In genomic region chr7:75534727-75535307, GRCh38 we compare ENCODE assay signal across 8 cellular contexts. TPM values are rescaled to one million over a fixed set of nuclear protein-coding genes. Genes with fewer than 3 reads are reported as not detected.
DNase-seq lines count a peak whose midpoint lies in the region; ATAC-seq and TF ChIP-seq lines count a peak whose summit lies in the region.

No MANE protein-coding gene starts in this region.

- H3K9me3 Mint-ChIP-seq in activated CD8-positive, alpha-beta T cell treated with anti-CD3 and anti-CD28 coated beads for 36 hours: no peaks in the 10 kb centered on the region
- no peaks in the 10 kb centered on the region for H3K9me3 Mint-ChIP-seq in activated CD8-positive, alpha-beta T cell treated with anti-CD3 and anti-CD28 coated beads, Interleukin-2, amount 10 ng/mL, durations not matched to agents 7 days and 5 days (ENCODE audit: insufficient read depth)
- H3K9me3 Mint-ChIP-seq in activated T-helper 2 cell treated with anti-CD3 and anti-CD28 coated beads, Interferon-gamma antibody, Interleukin-2, Interleukin-4, amounts not matched to agents 10 μg/mL and 5 μg/mL and 100 μg/mL, durations not matched to agents 14 hours and 24 hours and 36 hours: no peaks in the 10 kb centered on the region
- no peaks in the 10 kb centered on the region for H3K9me3 Mint-ChIP-seq in stimulated activated naive B cell treated with anti-CD40 and anti-IgM and Interleukin-4, amounts not matched to agents 10 μg/mL and 1 μg/mL and 100 μg/mL, for 72 hours

- H3K27me3 Mint-ChIP-seq in activated CD8-positive, alpha-beta T cell treated with anti-CD3 and anti-CD28 coated beads for 36 hours: no peaks in the 10 kb centered on the region
- H3K27me3 Mint-ChIP-seq in activated CD8-positive, alpha-beta T cell treated with anti-CD3 and anti-CD28 coated beads, Interleukin-2, amount 10 ng/mL, durations not matched to agents 7 days and 5 days (ENCODE audit: low read depth): no peaks in the 10 kb centered on the region
- H3K27me3 Mint-ChIP-seq in activated T-helper 2 cell treated with anti-CD3 and anti-CD28 coated beads, Interferon-gamma antibody, Interleukin-2, Interleukin-4, amounts not matched to agents 10 μg/mL and 5 μg/mL and 100 μg/mL, durations not matched to agents 14 hours and 24 hours and 36 hours (ENCODE audit: low read depth): no peaks in the 10 kb centered on the region
- H3K27me3 Mint-ChIP-seq in stimulated activated naive B cell treated with anti-CD40 and anti-IgM and Interleukin-4, amounts not matched to agents 10 μg/mL and 1 μg/mL and 100 μg/mL, for 72 hours: no peaks in the 10 kb centered on the region

- POLR2A ChIA-PET in activated CD8-positive, alpha-beta T cell treated with anti-CD3 and anti-CD28 coated beads for 36 hours (lab: Charles Lee): interaction anchor here (1.0 kb wide), 1 partner anchor 10 kb away, joined by 3 read pairs; no protein-coding TSS in a partner anchor
- POLR2A ChIA-PET in activated CD8-positive, alpha-beta T cell treated with anti-CD3 and anti-CD28 coated beads, Interleukin-2, amount 10 ng/mL, durations not matched to agents 7 days and 5 days (lab: Charles Lee): no interaction called here

- H3K4me1 Mint-ChIP-seq in activated CD8-positive, alpha-beta T cell treated with anti-CD3 and anti-CD28 coated beads for 36 hours (ENCODE audit: low read depth): no peaks in the 10 kb centered on the region
- H3K4me1 Mint-ChIP-seq in activated CD8-positive, alpha-beta T cell treated with anti-CD3 and anti-CD28 coated beads, Interleukin-2, amount 10 ng/mL, durations not matched to agents 7 days and 5 days (ENCODE audit: low read depth): no peaks in the 10 kb centered on the region
- H3K4me1 Mint-ChIP-seq in activated T-helper 2 cell treated with anti-CD3 and anti-CD28 coated beads, Interferon-gamma antibody, Interleukin-2, Interleukin-4, amounts not matched to agents 10 μg/mL and 5 μg/mL and 100 μg/mL, durations not matched to agents 14 hours and 24 hours and 36 hours (ENCODE audit: low read depth): peaks cover 12% of the 10 kb centered on the region
- peaks cover 5 to 10% of the 10 kb centered on the region in 2 donors for H3K4me1 Mint-ChIP-seq in stimulated activated naive B cell treated with anti-CD40 and anti-IgM and Interleukin-4, amounts not matched to agents 10 μg/mL and 1 μg/mL and 100 μg/mL, for 72 hours

- H3K4me3 Mint-ChIP-seq in activated CD8-positive, alpha-beta T cell treated with anti-CD3 and anti-CD28 coated beads for 36 hours: no peak overlapping the region
- H3K4me3 Mint-ChIP-seq in activated CD8-positive, alpha-beta T cell treated with anti-CD3 and anti-CD28 coated beads, Interleukin-2, amount 10 ng/mL, durations not matched to agents 7 days and 5 days: no peak overlapping the region
- no peak overlapping the region for H3K4me3 Mint-ChIP-seq in activated T-helper 2 cell treated with anti-CD3 and anti-CD28 coated beads, Interferon-gamma antibody, Interleukin-2, Interleukin-4, amounts not matched to agents 10 μg/mL and 5 μg/mL and 100 μg/mL, durations not matched to agents 14 hours and 24 hours and 36 hours (ENCODE audit: low read depth)
- H3K4me3 Mint-ChIP-seq in stimulated activated naive B cell treated with anti-CD40 and anti-IgM and Interleukin-4, amounts not matched to agents 10 μg/mL and 1 μg/mL and 100 μg/mL, for 72 hours: no peak overlapping the region

- CTCF ChIA-PET in activated CD8-positive, alpha-beta T cell treated with anti-CD3 and anti-CD28 coated beads for 36 hours (lab: Charles Lee): no interaction called here
- CTCF ChIA-PET in activated CD8-positive, alpha-beta T cell treated with anti-CD3 and anti-CD28 coated beads, Interleukin-2, amount 10 ng/mL, durations not matched to agents 7 days and 5 days (lab: Charles Lee): interaction anchor here (1.5 kb wide), 1 partner anchor 228 kb away, joined by 4 read pairs; no protein-coding TSS in a partner anchor

- TF ChIP-seq CTCF in activated CD8-positive, alpha-beta T cell treated with anti-CD3 and anti-CD28 coated beads for 36 hours (IDR thresholded peaks at IDR 0.05): no peak

- no peak for DNase-seq in activated CD8-positive, alpha-beta T cell treated with anti-CD3 and anti-CD28 coated beads for 36 hours
- no peak for DNase-seq in activated CD8-positive, alpha-beta T cell treated with anti-CD3 and anti-CD28 coated beads, Interleukin-2, amount 10 ng/mL, durations not matched to agents 7 days and 5 days
- DNase-seq in activated T-helper 2 cell treated with anti-CD3 and anti-CD28 coated beads, Interferon-gamma antibody, Interleukin-2, Interleukin-4, amounts not matched to agents 10 μg/mL and 5 μg/mL and 100 μg/mL, durations not matched to agents 14 hours and 24 hours and 36 hours (ENCODE audit: low spot score): no peak
- DNase-seq in stimulated activated naive B cell treated with anti-CD40 and anti-IgM and Interleukin-4, amounts not matched to agents 10 μg/mL and 1 μg/mL and 100 μg/mL, for 72 hours: no peak
- DNase-seq in activated naive CD4-positive, alpha-beta T cell (lab: John Stamatoyannopoulos, UW): no peak

- ATAC-seq in activated CD8-positive, alpha-beta T cell treated with anti-CD3 and anti-CD28 coated beads for 36 hours: peak; percentile 67
- no peak for ATAC-seq in activated CD8-positive, alpha-beta T cell treated with anti-CD3 and anti-CD28 coated beads, Interleukin-2, amount 10 ng/mL, durations not matched to agents 7 days and 5 days
- ATAC-seq in HG03342 (IDR thresholded peaks at IDR 0.05; ENCODE audit: unreplicated experiment): peak; percentile 76
- ATAC-seq in stimulated activated naive B cell treated with anti-CD40 and anti-IgM and Interleukin-4, amounts not matched to agents 10 μg/mL and 1 μg/mL and 100 μg/mL, for 72 hours (replicated peaks): peak; percentile 98 to 99
- no peak for ATAC-seq in GM18517 (IDR thresholded peaks at IDR 0.05; ENCODE audit: unreplicated experiment)
- ATAC-seq in HG03457 (IDR thresholded peaks at IDR 0.05; ENCODE audit: unreplicated experiment): no peak

- no peak overlapping the region for H3K27ac Mint-ChIP-seq in activated CD8-positive, alpha-beta T cell treated with anti-CD3 and anti-CD28 coated beads for 36 hours
- no peak overlapping the region for H3K27ac Mint-ChIP-seq in activated CD8-positive, alpha-beta T cell treated with anti-CD3 and anti-CD28 coated beads, Interleukin-2, amount 10 ng/mL, durations not matched to agents 7 days and 5 days
- peak overlapping the region; percentile 28 for H3K27ac Mint-ChIP-seq in activated T-helper 2 cell treated with anti-CD3 and anti-CD28 coated beads, Interferon-gamma antibody, Interleukin-2, Interleukin-4, amounts not matched to agents 10 μg/mL and 5 μg/mL and 100 μg/mL, durations not matched to agents 14 hours and 24 hours and 36 hours
- peak overlapping the region; percentile 34 for H3K27ac Mint-ChIP-seq in stimulated activated naive B cell treated with anti-CD40 and anti-IgM and Interleukin-4, amounts not matched to agents 10 μg/mL and 1 μg/mL and 100 μg/mL, for 72 hours

- intact Hi-C loops in activated CD8-positive, alpha-beta T cell treated with anti-CD3 and anti-CD28 coated beads for 36 hours (cut with micrococcal nuclease): no loop called here
- intact Hi-C loops in activated T-helper 2 cell treated with anti-CD3 and anti-CD28 coated beads, Interferon-gamma antibody, Interleukin-2, Interleukin-4, amounts not matched to agents 10 μg/mL and 5 μg/mL and 100 μg/mL, durations not matched to agents 14 hours and 24 hours and 36 hours (cut with micrococcal nuclease): no loop called here

- H3K36me3 Mint-ChIP-seq in activated CD8-positive, alpha-beta T cell treated with anti-CD3 and anti-CD28 coated beads for 36 hours (ENCODE audit: low read depth): no peaks in the 10 kb centered on the region
- H3K36me3 Mint-ChIP-seq in activated CD8-positive, alpha-beta T cell treated with anti-CD3 and anti-CD28 coated beads, Interleukin-2, amount 10 ng/mL, durations not matched to agents 7 days and 5 days (ENCODE audit: low read depth): no peaks in the 10 kb centered on the region
- no peaks in the 10 kb centered on the region for H3K36me3 Mint-ChIP-seq in activated T-helper 2 cell treated with anti-CD3 and anti-CD28 coated beads, Interferon-gamma antibody, Interleukin-2, Interleukin-4, amounts not matched to agents 10 μg/mL and 5 μg/mL and 100 μg/mL, durations not matched to agents 14 hours and 24 hours and 36 hours (ENCODE audit: low read depth)
- H3K36me3 Mint-ChIP-seq in stimulated activated naive B cell treated with anti-CD40 and anti-IgM and Interleukin-4, amounts not matched to agents 10 μg/mL and 1 μg/mL and 100 μg/mL, for 72 hours: peaks cover 5 to 9% of the 10 kb centered on the region in 2 donors

RNA-seq across cellular contexts. Expression of gene SPDYE5, which starts 42.7 kb away (rescaled TPM):
- total RNA-seq in activated CD8-positive, alpha-beta T cell treated with anti-CD3 and anti-CD28 coated beads for 36 hours: under 1 TPM in 1 of 2 experiments, not detected in 1; 0.18 TPM
- not detected for total RNA-seq in activated CD8-positive, alpha-beta T cell treated with anti-CD3 and anti-CD28 coated beads, Interleukin-2, amount 10 ng/mL, durations not matched to agents 7 days and 5 days
- total RNA-seq in activated T-helper 2 cell treated with anti-CD3 and anti-CD28 coated beads, Interferon-gamma antibody, Interleukin-2, Interleukin-4, amounts not matched to agents 10 μg/mL and 5 μg/mL and 100 μg/mL, durations not matched to agents 14 hours and 24 hours and 36 hours: not detected in 2 replicates

RNA-seq across cellular contexts. Expression of gene POM121C, which starts 48.7 kb away (rescaled TPM):
- 10 to 100 TPM; 81.4 to 85.5 TPM for total RNA-seq in activated CD8-positive, alpha-beta T cell treated with anti-CD3 and anti-CD28 coated beads for 36 hours
- 10 to 100 TPM; 78.2 to 82.5 TPM for total RNA-seq in activated CD8-positive, alpha-beta T cell treated with anti-CD3 and anti-CD28 coated beads, Interleukin-2, amount 10 ng/mL, durations not matched to agents 7 days and 5 days
- 87.7 and 89.2 TPM in 2 replicates for total RNA-seq in activated T-helper 2 cell treated with anti-CD3 and anti-CD28 coated beads, Interferon-gamma antibody, Interleukin-2, Interleukin-4, amounts not matched to agents 10 μg/mL and 5 μg/mL and 100 μg/mL, durations not matched to agents 14 hours and 24 hours and 36 hours

Comparison
In these comparisons a context has a peak if more than half of its experiments do, and no peak if none do; other contexts are left out.
1. ATAC-seq: peak in activated CD8-positive, alpha-beta T cell treated with anti-CD3 and anti-CD28 coated beads for 36 hours (single experiment), HG03342 (single experiment) and stimulated activated naive B cell treated with anti-CD40 and anti-IgM and Interleukin-4, amounts not matched to agents 10 μg/mL and 1 μg/mL and 100 μg/mL, for 72 hours (2 of 2); none in activated CD8-positive, alpha-beta T cell treated with anti-CD3 and anti-CD28 coated beads, Interleukin-2, amount 10 ng/mL, durations not matched to agents 7 days and 5 days (single experiment), GM18517 (single experiment) and HG03457 (single experiment).
2. H3K27ac Mint-ChIP-seq: peak in activated T-helper 2 cell treated with anti-CD3 and anti-CD28 coated beads, Interferon-gamma antibody, Interleukin-2, Interleukin-4, amounts not matched to agents 10 μg/mL and 5 μg/mL and 100 μg/mL, durations not matched to agents 14 hours and 24 hours and 36 hours (single experiment) and stimulated activated naive B cell treated with anti-CD40 and anti-IgM and Interleukin-4, amounts not matched to agents 10 μg/mL and 1 μg/mL and 100 μg/mL, for 72 hours (single experiment); none in activated CD8-positive, alpha-beta T cell treated with anti-CD3 and anti-CD28 coated beads for 36 hours (single experiment) and activated CD8-positive, alpha-beta T cell treated with anti-CD3 and anti-CD28 coated beads, Interleukin-2, amount 10 ng/mL, durations not matched to agents 7 days and 5 days (single experiment).